ENCODE assay signal across 32 cellular contexts in genomic region chr19:42362342-42362741, GRCh38. TPM values are rescaled to one million over a fixed set of nuclear protein-coding genes. Genes with fewer than 3 reads are reported as not detected.
"Had no signal": no experiment of that assay in that cellular context is flagged by ENCODE, and none has a peak within 500 bp of the region (broad histone marks: within the 10 kb centered on the region; RNA-seq: fewer than 3 reads in every experiment).

No MANE protein-coding gene starts in this region.

- H3K27ac ChIP-seq: ascending aorta, cardiac muscle cell had no signal

- H3K4me1 ChIP-seq: ascending aorta had no signal

- H3K4me1 Mint-ChIP-seq: activated CD4-positive, alpha-beta T cell treated with anti-CD3 and anti-CD28 coated beads, Interleukin-2, amount 10 ng/mL, durations not matched to agents 24 days and 14 days; activated naive CD4-positive, alpha-beta T cell treated with anti-CD3 and anti-CD28 coated beads, Interleukin-2, amount 50 U/mL, for 24 hours had no signal

- FAIRE-seq: TTC549 had no signal

- H3K9me3 ChIP-seq: ascending aorta, Peyer's patch had no signal

- H3K27ac Mint-ChIP-seq: activated CD4-positive, alpha-beta T cell treated with anti-CD3 and anti-CD28 coated beads, Interleukin-2, amount 10 ng/mL, durations not matched to agents 24 days and 14 days; activated CD8-positive, alpha-beta T cell treated with anti-CD3 and anti-CD28 coated beads, Interleukin-2, amount 10 ng/mL, durations not matched to agents 7 days and 5 days; activated naive CD4-positive, alpha-beta T cell treated with anti-CD3 and anti-CD28 coated beads, Interleukin-2, amount 50 U/mL, for 24 hours; activated naive CD8-positive, alpha-beta T cell treated with anti-CD3 and anti-CD28 coated beads, Interleukin-2, amount 10 ng/mL, durations not matched to agents 7 days and 5 days; activated T-cell treated with anti-CD3 and anti-CD28 coated beads, Interleukin-2, amount 50 U/mL, for 24 hours; activated T-helper 2 cell treated with anti-CD3 and anti-CD28 coated beads, Interferon-gamma antibody, Interleukin-2, Interleukin-4, amounts not matched to agents 10 μg/mL and 5 μg/mL and 100 μg/mL, durations not matched to agents 14 hours and 24 hours and 36 hours; T-helper 1 cell treated with Interleukin-12 subunit alpha and Interleukin-12 subunit beta and Interleukin-4 antibody, amounts not matched to agents 30 μg/mL and 1 μg/mL, for 36 hours; T-helper 2 cell treated with Interferon-gamma antibody and Interleukin-4, amounts not matched to agents 5 μg/mL and 100 μg/mL, for 36 hours had no signal

- H3K27me3 ChIP-seq: ascending aorta, cardiac muscle cell, MG63, Peyer's patch had no signal

- H3K27me3 Mint-ChIP-seq: activated CD4-positive, alpha-beta T cell treated with anti-CD3 and anti-CD28 coated beads, Interleukin-2, amount 10 ng/mL, durations not matched to agents 24 days and 14 days; activated naive CD4-positive, alpha-beta T cell treated with anti-CD3 and anti-CD28 coated beads, Interleukin-2, amount 50 U/mL, for 24 hours; activated naive CD8-positive, alpha-beta T cell treated with anti-CD3 and anti-CD28 coated beads, Interleukin-2, amount 10 ng/mL, durations not matched to agents 7 days and 5 days; activated T-cell treated with anti-CD3 and anti-CD28 coated beads, Interleukin-2, amount 50 U/mL, for 24 hours; central memory CD8-positive, alpha-beta T cell had no signal

- DNase-seq: activated CD4-positive, alpha-beta T cell treated with anti-CD3 and anti-CD28 coated beads, Interleukin-2, amount 10 ng/mL, durations not matched to agents 24 days and 14 days; activated CD4-positive, alpha-beta T cell treated with anti-CD3 and anti-CD28 coated beads, Interleukin-2, amount 50 U/mL, for 48 hours; activated CD8-positive, alpha-beta T cell treated with anti-CD3 and anti-CD28 coated beads, Interleukin-2, amount 10 ng/mL, durations not matched to agents 7 days and 5 days; activated gamma-delta T cell; activated naive CD4-positive, alpha-beta T cell treated with Interleukin-2 at 50 U/mL for 16 hours; activated naive CD8-positive, alpha-beta T cell treated with anti-CD3 and anti-CD28 coated beads, Interleukin-2, amount 10 ng/mL, durations not matched to agents 7 days and 5 days; activated T-cell treated with anti-CD3 and anti-CD28 coated beads, Interleukin-2, amount 50 U/mL, for 24 hours; amygdala; Kasumi-1; MG63; NCI-H1048; NCI-H1105 treated with DMSO at 0.1 percent for 48 hours; NCI-H1436 treated with DMSO at 0.1 percent for 48 hours; NCI-H1694 treated with DMSO at 0.1 percent for 48 hours; NCI-H2029; NCI-H345; NCI-H510A; NCI-H526; NCI-H748 treated with DMSO at 0.1 percent for 48 hours; NK-92 treated with Interleukin-12 subunit alpha and Interleukin-12 subunit beta, amount 100 ng/mL, for 24 hours; PC-3; Peyer's patch; RPMI8226; SIG-M5 had no signal

- ATAC-seq: activated CD8-positive, alpha-beta T cell treated with anti-CD3 and anti-CD28 coated beads, Interleukin-2, amount 10 ng/mL, durations not matched to agents 7 days and 5 days; PC-3 had no signal

- H3K9me3 Mint-ChIP-seq: activated naive CD4-positive, alpha-beta T cell treated with anti-CD3 and anti-CD28 coated beads, Interleukin-2, amount 50 U/mL, for 24 hours; activated T-cell treated with anti-CD3 and anti-CD28 coated beads, Interleukin-2, amount 50 U/mL, for 24 hours; activated T-helper 2 cell treated with anti-CD3 and anti-CD28 coated beads, Interferon-gamma antibody, Interleukin-2, Interleukin-4, amounts not matched to agents 10 μg/mL and 5 μg/mL and 100 μg/mL, durations not matched to agents 14 hours and 24 hours and 36 hours; central memory CD8-positive, alpha-beta T cell; T-helper 1 cell treated with Interleukin-12 subunit alpha and Interleukin-12 subunit beta and Interleukin-4 antibody, amounts not matched to agents 30 μg/mL and 1 μg/mL, for 36 hours had no signal

- H3K4me3 ChIP-seq: ascending aorta, cardiac muscle cell, MG63, Peyer's patch had no signal

- H3K4me3 Mint-ChIP-seq: activated CD4-positive, alpha-beta T cell treated with anti-CD3 and anti-CD28 coated beads, Interleukin-2, amount 10 ng/mL, durations not matched to agents 24 days and 14 days; activated CD8-positive, alpha-beta T cell treated with anti-CD3 and anti-CD28 coated beads, Interleukin-2, amount 10 ng/mL, durations not matched to agents 7 days and 5 days; activated naive CD4-positive, alpha-beta T cell treated with anti-CD3 and anti-CD28 coated beads, Interleukin-2, amount 50 U/mL, for 24 hours; activated naive CD8-positive, alpha-beta T cell treated with anti-CD3 and anti-CD28 coated beads, Interleukin-2, amount 10 ng/mL, durations not matched to agents 7 days and 5 days; activated T-cell treated with anti-CD3 and anti-CD28 coated beads, Interleukin-2, amount 50 U/mL, for 24 hours; central memory CD8-positive, alpha-beta T cell; T-helper 1 cell treated with Interleukin-12 subunit alpha and Interleukin-12 subunit beta and Interleukin-4 antibody, amounts not matched to agents 30 μg/mL and 1 μg/mL, for 36 hours; T-helper 2 cell treated with Interferon-gamma antibody and Interleukin-4, amounts not matched to agents 5 μg/mL and 100 μg/mL, for 36 hours had no signal

RNA-seq across cellular contexts. Expression of gene CNFN, which starts 27.8 kb away (rescaled TPM):
- total RNA-seq: activated CD4-positive, alpha-beta T cell treated with anti-CD3 and anti-CD28 coated beads, Interleukin-2, amount 10 ng/mL, durations not matched to agents 24 days and 14 days; activated CD8-positive, alpha-beta T cell treated with anti-CD3 and anti-CD28 coated beads, Interleukin-2, amount 10 ng/mL, durations not matched to agents 7 days and 5 days; activated naive CD8-positive, alpha-beta T cell treated with anti-CD3 and anti-CD28 coated beads, Interleukin-2, amount 10 ng/mL, durations not matched to agents 7 days and 5 days; activated T-helper 2 cell treated with anti-CD3 and anti-CD28 coated beads, Interferon-gamma antibody, Interleukin-2, Interleukin-4, amounts not matched to agents 10 μg/mL and 5 μg/mL and 100 μg/mL, durations not matched to agents 14 hours and 24 hours and 36 hours; ascending aorta had no signal

RNA-seq across cellular contexts. Expression of gene TMEM145, which starts 49.2 kb away (rescaled TPM):
- total RNA-seq: ascending aorta, Peyer's patch had no signal

RNA-seq across cellular contexts. Expression of gene PAFAH1B3, which starts 59.9 kb away (rescaled TPM):
- total RNA-seq: PC-3 had no signal
